8 cellular contexts compared by ENCODE assay signal in genomic region chr5:177900066-177900465, GRCh38.
DNase-seq lines count a peak whose midpoint lies in the region; ATAC-seq, FAIRE-seq and TF ChIP-seq lines count a peak whose summit lies in the region.
"Not testable (repeated sequence)": the region's sequence is repeated elsewhere in the genome, so short reads cannot be mapped to it uniquely, and the experiment has no call there.

No MANE protein-coding gene starts in this region.

- H3K27me3 Mint-ChIP-seq in GM23338 (ENCODE audit: insufficient read depth, low read depth, poor library complexity) = not testable (repeated sequence)

- not testable (repeated sequence) for H3K79me2 ChIP-seq in GM23338 (replicated peaks; ENCODE audit: insufficient read depth)

- not testable (repeated sequence) for H2AFZ ChIP-seq in GM23338

- not testable (repeated sequence) for H3K27ac ChIP-seq in GM23338 (ENCODE audit: low read depth); upper lobe of right lung

- TF ChIP-seq CTCF in GM23338 (conservative IDR thresholded peaks at IDR 0.05; ENCODE audit: low read depth in 2 of 2); bronchial epithelial cell (IDR thresholded peaks at IDR 0.05; ENCODE audit: insufficient read depth, low read length, severe bottlenecking); mucosa of descending colon (IDR thresholded peaks at IDR 0.05); upper lobe of right lung (IDR thresholded peaks at IDR 0.05): not testable (repeated sequence)

- intact Hi-C loops in left colon (cut with DNase I, micrococcal nuclease); mucosa of descending colon (cut with DNase I, micrococcal nuclease); upper lobe of right lung (cut with DNase I): not testable (repeated sequence)

- FAIRE-seq in bronchial epithelial cell (lab: Jason Lieb, UNC) = peak; percentile 98

- not testable (repeated sequence) for H3F3A ChIP-seq in GM23338 (replicated peaks; ENCODE audit: low read depth)

- H3K36me3 Mint-ChIP-seq in GM23338 (ENCODE audit: low read depth) = not testable (repeated sequence)

- H3K9me2 ChIP-seq in GM23338 (ENCODE audit: insufficient read depth) = not testable (repeated sequence)

- ATAC-seq in GM23338 (peak; percentile 66), left colon (peak; percentile 68), mucosa of descending colon (peak; percentile 59), upper lobe of right lung (peak; percentile 58)

- H3K4me3 ChIP-seq in GM23338; bronchial epithelial cell (ENCODE audit: low read depth, low read length); mucosa of descending colon; upper lobe of right lung: not testable (repeated sequence)

- not testable (repeated sequence) for H3K4me3 Mint-ChIP-seq in GM23338

- not testable (repeated sequence) for H3K4me1 ChIP-seq in GM23338 (ENCODE audit: insufficient read depth); mucosa of descending colon (ENCODE audit: low read depth); upper lobe of right lung

- H3K4me2 ChIP-seq in GM23338 = not testable (repeated sequence)

- not testable (repeated sequence) for H3K4me1 Mint-ChIP-seq in GM23338

- peak; percentile 27 for DNase-seq in DMS79 (lab: John Stamatoyannopoulos, UW)
- not testable (repeated sequence) for DNase-seq in GM23338 (ENCODE audit: low spot score); bronchial epithelial cell (ENCODE audit: low read depth); left colon; mucosa of descending colon; upper lobe of right lung
- peak; percentile 2 for DNase-seq in NCI-H2107 treated with DMSO at 0.1 percent for 48 hours (lab: John Stamatoyannopoulos, UW; ENCODE audit: unreplicated experiment)
- peak; percentile 15 for DNase-seq in NCI-H510A treated with DMSO at 0.1 percent for 48 hours (lab: John Stamatoyannopoulos, UW)

- H3K36me3 ChIP-seq in GM23338 (ENCODE audit: insufficient read depth); bronchial epithelial cell (ENCODE audit: control insufficient read depth, insufficient read depth, low read length); mucosa of descending colon (ENCODE audit: low read depth); upper lobe of right lung: not testable (repeated sequence)

- not testable (repeated sequence) for H3K27ac Mint-ChIP-seq in GM23338

- not testable (repeated sequence) for H4K20me1 ChIP-seq in GM23338 (replicated peaks; ENCODE audit: insufficient read depth)

- not testable (repeated sequence) for H3K9me3 Mint-ChIP-seq in GM23338

- H3K27me3 ChIP-seq in GM23338 (ENCODE audit: insufficient read depth); bronchial epithelial cell (ENCODE audit: control insufficient read depth, insufficient read depth, low read length); upper lobe of right lung: not testable (repeated sequence)

- H3K9me3 ChIP-seq in mucosa of descending colon, upper lobe of right lung: not testable (repeated sequence)
